ENCODE assay signal across 10 cellular contexts in genomic region chr7:44881066-44881600, GRCh38. TPM values are rescaled to one million over a fixed set of nuclear protein-coding genes. Genes with fewer than 3 reads are reported as not detected.
A peak's percentile ranks its signal among the peaks of the same experiment; 100 is the strongest.
DNase-seq lines count a peak whose midpoint lies in the region; ATAC-seq, FAIRE-seq and TF ChIP-seq lines count a peak whose summit lies in the region.
"Had no signal": no experiment of that assay in that cellular context is flagged by ENCODE, and none has a peak within 500 bp of the region (broad histone marks: within the 10 kb centered on the region; RNA-seq: fewer than 3 reads in every experiment).

No MANE protein-coding gene starts in this region.

- peak; percentile 24 for FAIRE-seq in GM12892 (lab: Jason Lieb, UNC)

- H3K9me3 ChIP-seq in SK-N-SH, result no peaks in the 10 kb centered on the region
- H3K9me3 ChIP-seq in fibroblast of lung (ENCODE audit: control insufficient read depth, insufficient read depth, low read depth, low read length), result no peaks in the 10 kb centered on the region
- no peaks in the 10 kb centered on the region for H3K9me3 ChIP-seq in mucosa of descending colon
- H3K9me3 ChIP-seq: prostate gland had no signal

- H3K4me3 ChIP-seq in SK-N-SH (ENCODE audit: low read depth in 2 of 2, low read length in 1 of 2) (peak overlapping the region; percentile 72 to 87), fibroblast of lung (replicated peaks in 1 of 4; ENCODE audit: control extremely low read depth in 1 of 4, insufficient read depth in 1 of 4, low read depth in 3 of 4, low read length in 4 of 4) (peak overlapping the region; percentile 16 to 82 (median 64)), retinal pigment epithelial cell (ENCODE audit: low read length) (peak overlapping the region; percentile 77), mucosa of descending colon (no peak overlapping the region)

- no peak for TF ChIP-seq RAD21 in SK-N-SH (IDR thresholded peaks at IDR 0.05; ENCODE audit: low read length)

- intact Hi-C loops in mucosa of descending colon (cut with DNase I, micrococcal nuclease), result no loop called here

- H3K9ac ChIP-seq in SK-N-SH, result peak overlapping the region; percentile 15; the same call in 1 of the 2 replicates
- H3K9ac ChIP-seq in fibroblast of lung (ENCODE audit: insufficient read depth, low read length), result no peak overlapping the region

- in situ Hi-C loops in GM13977 (cut with MboI; ENCODE audit: low pct_unique_long_range_greater_than_20kb, low sequenced_read_pairs, unreplicated experiment), result no loop called here

- H3K4me1 ChIP-seq in SK-N-SH (ENCODE audit: control insufficient read depth in 1 of 2, insufficient read depth in 2 of 2, low read depth in 1 of 2, low read length in 1 of 2) (peaks cover 23 to 48% of the 10 kb centered on the region in 2 experiments; a peak in 3 of 4 replicates), fibroblast of lung (ENCODE audit: control insufficient read depth, extremely low read depth, insufficient read depth, low read length) (peaks cover 5% of the 10 kb centered on the region), mucosa of descending colon (ENCODE audit: low read depth) (peaks cover 40% of the 10 kb centered on the region)

- no peak for TF ChIP-seq POLR2A in GM12892 (IDR thresholded peaks at IDR 0.05; ENCODE audit: low read depth, low read length)

- H2AFZ ChIP-seq in SK-N-SH (ENCODE audit: low read depth) (no peak overlapping the region), fibroblast of lung (ENCODE audit: low read length) (no peak overlapping the region)

- H3K79me2 ChIP-seq in SK-N-SH (ENCODE audit: insufficient read depth) (peaks cover 91% of the 10 kb centered on the region), fibroblast of lung (ENCODE audit: control insufficient read depth, insufficient read depth, low read length) (peaks cover 68% of the 10 kb centered on the region)

- 21% methylated on average over 1 of the region's 1 CpG for WGBS in SK-N-SH (ENCODE audit: low lambda C conversion rate)

- no peak for TF ChIP-seq CTCF in SK-N-SH (IDR thresholded peaks at IDR 0.05)
- TF ChIP-seq CTCF in fibroblast of lung (conservative IDR thresholded peaks at IDR 0.05 in 1 of 2, IDR thresholded peaks at IDR 0.05 in 1 of 2; ENCODE audit: low read depth in 1 of 2, low read length in 2 of 2), result no peak
- TF ChIP-seq CTCF in retinal pigment epithelial cell (conservative IDR thresholded peaks at IDR 0.05; ENCODE audit: low read depth, low read length), result no peak
- TF ChIP-seq CTCF in mucosa of descending colon (IDR thresholded peaks at IDR 0.05), result no peak
- TF ChIP-seq CTCF in GM13977 (IDR thresholded peaks at IDR 0.05; ENCODE audit: extremely low read depth, insufficient read depth, missing control alignments), result no peak

- no peak for ATAC-seq in mucosa of descending colon

- no peak for TF ChIP-seq EP300 in SK-N-SH (IDR thresholded peaks at IDR 0.05; ENCODE audit: borderline replicate concordance in 1 of 2, low read depth in 1 of 2, low read length in 1 of 2)

- no peaks in the 10 kb centered on the region for H3K9me2 ChIP-seq in SK-N-SH

- CTCF ChIA-PET in SK-N-SH (lab: Yijun Ruan, JAX), result interaction anchor here (0.6 to 4.0 kb wide), 7 partner anchors 23 to 254 kb away, joined by 3 to 38 read pairs (median 3); no protein-coding TSS in a partner anchor

- no peaks in the 10 kb centered on the region for H3K27me3 ChIP-seq in SK-N-SH (ENCODE audit: insufficient read depth)
- H3K27me3 ChIP-seq in fibroblast of lung (ENCODE audit: control insufficient read depth, insufficient read depth, low read length), result no peaks in the 10 kb centered on the region

- H3K4me2 ChIP-seq in SK-N-SH (peak overlapping the region; percentile 81), fibroblast of lung (ENCODE audit: extremely low read depth, insufficient read depth, low read length) (peak overlapping the region; percentile 99)

- POLR2A ChIA-PET in SK-N-SH (lab: Yijun Ruan, JAX), result no interaction called here

- peaks cover 47% of the 10 kb centered on the region for H3F3A ChIP-seq in SK-N-SH (replicated peaks; ENCODE audit: insufficient read depth)

- peak overlapping the region; percentile 53 to 79; a peak in 3 of 4 replicates for H3K27ac ChIP-seq in SK-N-SH (ENCODE audit: low read depth in 2 of 2, low read length in 1 of 2)
- peak overlapping the region; percentile 66 for H3K27ac ChIP-seq in fibroblast of lung (ENCODE audit: insufficient read depth, low read length)
- H3K27ac ChIP-seq: prostate gland had no signal

- H4K20me1 ChIP-seq in SK-N-SH (ENCODE audit: insufficient read depth), result peaks cover 80% of the 10 kb centered on the region
- no peaks in the 10 kb centered on the region for H4K20me1 ChIP-seq in fibroblast of lung (ENCODE audit: control insufficient read depth, extremely low read depth, insufficient read depth, low read length)

- DNase-seq in GM12892 (ENCODE audit: insufficient read length), result no peak
- no peak for DNase-seq in SK-N-SH
- DNase-seq in fibroblast of lung (ENCODE audit: low read depth in 2 of 2), result no peak
- DNase-seq in retinal pigment epithelial cell (ENCODE audit: low read depth), result no peak
- no peak for DNase-seq in mucosa of descending colon
- no peak for DNase-seq in COR-L47 (lab: John Stamatoyannopoulos, UW)
- DNase-seq in GM13977 (ENCODE audit: low spot score), result no peak
- DNase-seq in Kasumi-1 (lab: John Stamatoyannopoulos, UW), result no peak
- DNase-seq: anterior cingulate cortex had no signal

- H3K36me3 ChIP-seq in SK-N-SH (replicated peaks in 1 of 2; ENCODE audit: control insufficient read depth in 1 of 2, insufficient read depth in 2 of 2, low read length in 1 of 2), result peaks cover 69 to 72% of the 10 kb centered on the region in 2 experiments
- no peaks in the 10 kb centered on the region for H3K36me3 ChIP-seq in fibroblast of lung (ENCODE audit: control insufficient read depth, insufficient read depth, low read length)
- no peaks in the 10 kb centered on the region for H3K36me3 ChIP-seq in mucosa of descending colon (ENCODE audit: low read depth)
- H3K36me3 ChIP-seq: prostate gland had no signal

TF ChIP-seq in SK-N-SH, 30 proteins besides CTCF, POLR2A, EP300 and RAD21:
- TF ChIP-seq MXI1 (IDR thresholded peaks at IDR 0.05; ENCODE audit: low read depth, low read length), result peak; percentile 24; the same call in 1 of the 2 replicates
- no peak for TF ChIP-seq GABPA (IDR thresholded peaks at IDR 0.05; ENCODE audit: low read depth)
- TF ChIP-seq, protein P1, sequence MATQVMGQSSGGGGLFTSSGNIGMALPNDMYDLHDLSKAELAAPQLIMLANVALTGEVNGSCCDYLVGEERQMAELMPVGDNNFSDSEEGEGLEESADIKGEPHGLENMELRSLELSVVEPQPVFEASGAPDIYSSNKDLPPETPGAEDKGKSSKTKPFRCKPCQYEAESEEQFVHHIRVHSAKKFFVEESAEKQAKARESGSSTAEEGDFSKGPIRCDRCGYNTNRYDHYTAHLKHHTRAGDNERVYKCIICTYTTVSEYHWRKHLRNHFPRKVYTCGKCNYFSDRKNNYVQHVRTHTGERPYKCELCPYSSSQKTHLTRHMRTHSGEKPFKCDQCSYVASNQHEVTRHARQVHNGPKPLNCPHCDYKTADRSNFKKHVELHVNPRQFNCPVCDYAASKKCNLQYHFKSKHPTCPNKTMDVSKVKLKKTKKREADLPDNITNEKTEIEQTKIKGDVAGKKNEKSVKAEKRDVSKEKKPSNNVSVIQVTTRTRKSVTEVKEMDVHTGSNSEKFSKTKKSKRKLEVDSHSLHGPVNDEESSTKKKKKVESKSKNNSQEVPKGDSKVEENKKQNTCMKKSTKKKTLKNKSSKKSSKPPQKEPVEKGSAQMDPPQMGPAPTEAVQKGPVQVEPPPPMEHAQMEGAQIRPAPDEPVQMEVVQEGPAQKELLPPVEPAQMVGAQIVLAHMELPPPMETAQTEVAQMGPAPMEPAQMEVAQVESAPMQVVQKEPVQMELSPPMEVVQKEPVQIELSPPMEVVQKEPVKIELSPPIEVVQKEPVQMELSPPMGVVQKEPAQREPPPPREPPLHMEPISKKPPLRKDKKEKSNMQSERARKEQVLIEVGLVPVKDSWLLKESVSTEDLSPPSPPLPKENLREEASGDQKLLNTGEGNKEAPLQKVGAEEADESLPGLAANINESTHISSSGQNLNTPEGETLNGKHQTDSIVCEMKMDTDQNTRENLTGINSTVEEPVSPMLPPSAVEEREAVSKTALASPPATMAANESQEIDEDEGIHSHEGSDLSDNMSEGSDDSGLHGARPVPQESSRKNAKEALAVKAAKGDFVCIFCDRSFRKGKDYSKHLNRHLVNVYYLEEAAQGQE (IDR thresholded peaks at IDR 0.05; ENCODE audit: low read depth, low read length), result no peak
- no peak for TF ChIP-seq TEAD4 (IDR thresholded peaks at IDR 0.05; ENCODE audit: borderline replicate concordance, insufficient read depth)

RNA-seq across cellular contexts. Expression of gene PURB, which starts 4.2 kb away (rescaled TPM):
- polyA plus RNA-seq in GM12892 (2012; ENCODE audit: missing spikeins), result 10.8 TPM
- polyA plus RNA-seq in SK-N-SH (2012; rRNA removed) (4.1 and 4.8 TPM in 2 replicates), fibroblast of lung (11.0 and 11.1 TPM in 2 replicates)
- 7.9 and 8.7 TPM in 2 replicates for polyA plus RNA-seq in SK-N-SH (2012; cell fraction: cytosol; rRNA removed)
- 3.3 and 5.1 TPM in 2 replicates for polyA plus RNA-seq in SK-N-SH (2012; cell fraction: nucleus; rRNA removed)
- total RNA-seq in fibroblast of lung (15.2 TPM in 2 replicates), mucosa of descending colon (10 to 100 TPM; 18.5 to 47.1 (median 20.1) TPM)
- 15.0 and 16.8 TPM in 2 replicates for polyA plus RNA-seq in fibroblast of lung (2012)
- polyA minus RNA-seq in fibroblast of lung (ENCODE audit: low replicate concordance), result 4.1 and 4.7 TPM in 2 replicates

RNA-seq across cellular contexts. Expression of gene H2AZ2, which starts 33.2 kb away (rescaled TPM):
- polyA plus RNA-seq in GM12892 (2012; ENCODE audit: missing spikeins), result 149 TPM
- 207 and 389 TPM in 2 replicates for polyA plus RNA-seq in SK-N-SH (2012; rRNA removed)
- 318 and 348 TPM in 2 replicates for polyA plus RNA-seq in SK-N-SH (2012; cell fraction: cytosol; rRNA removed)
- 80.0 and 111 TPM in 2 replicates for polyA plus RNA-seq in SK-N-SH (2012; cell fraction: nucleus; rRNA removed)
- total RNA-seq in fibroblast of lung, result 121 and 230 TPM in 2 replicates
- 170 and 232 TPM in 2 replicates for polyA plus RNA-seq in fibroblast of lung
- polyA plus RNA-seq in fibroblast of lung (2012), result 155 and 226 TPM in 2 replicates
- 62.1 and 78.1 TPM in 2 replicates for polyA minus RNA-seq in fibroblast of lung (ENCODE audit: low replicate concordance)
- 100 to 1,000 TPM; 126 to 242 (median 158) TPM for total RNA-seq in mucosa of descending colon
